In the genomic region with DNA sequence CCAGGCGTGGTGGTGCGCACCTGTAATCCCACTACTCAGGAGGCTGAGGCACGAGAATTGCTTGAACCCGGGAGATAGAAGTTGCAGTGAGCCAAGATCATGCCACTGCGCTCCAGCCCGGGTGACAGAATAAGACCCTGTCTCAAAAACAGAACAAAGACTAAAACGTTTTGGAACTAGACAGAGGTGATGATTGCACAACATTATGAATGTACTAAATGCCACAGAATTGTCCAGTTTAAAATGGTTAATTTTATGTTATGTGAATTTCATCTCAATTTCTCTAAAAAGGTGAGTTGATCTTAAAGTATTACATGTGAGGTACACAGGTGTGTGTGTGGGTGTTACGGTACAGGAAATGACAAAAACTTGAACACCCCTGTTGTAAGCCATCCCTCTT, we compare ENCODE assay signal across 20 cellular contexts. TPM values are rescaled to one million over a fixed set of nuclear protein-coding genes. Genes with fewer than 3 reads are reported as not detected.
DNase-seq lines count a peak whose midpoint lies in the region; ATAC-seq and TF ChIP-seq lines count a peak whose summit lies in the region.
"Had no signal": no experiment of that assay in that cellular context is flagged by ENCODE, and none has a peak within 500 bp of the region (broad histone marks: within the 10 kb centered on the region; RNA-seq: fewer than 3 reads in every experiment).

No MANE protein-coding gene starts in this region.

- no peaks in the 10 kb centered on the region for H3K27me3 ChIP-seq in CD8-positive, alpha-beta T cell (ENCODE audit: insufficient read depth, low read length)
- no peaks in the 10 kb centered on the region for H3K27me3 ChIP-seq in naive thymus-derived CD4-positive, alpha-beta T cell (ENCODE audit: control insufficient read depth in 2 of 2, insufficient read depth in 2 of 2, low read length in 2 of 2)
- H3K27me3 ChIP-seq: neutrophil had no signal

- TF ChIP-seq CTCF in CD8-positive, alpha-beta T cell (IDR thresholded peaks at IDR 0.05) = no peak
- TF ChIP-seq CTCF in VCaP (conservative IDR thresholded peaks at IDR 0.05) = no peak

- peaks cover 40% of the 10 kb centered on the region for H3K4me1 Mint-ChIP-seq in T-helper 2 cell treated with Interferon-gamma antibody and Interleukin-4, amounts not matched to agents 5 μg/mL and 100 μg/mL, for 36 hours (ENCODE audit: low read depth)
- H3K4me1 Mint-ChIP-seq in CD8-positive, alpha-beta T cell (ENCODE audit: low read depth) = peaks cover 48% of the 10 kb centered on the region
- peaks cover 27 to 69% (median 59%) of the 10 kb centered on the region in 7 donors for H3K4me1 Mint-ChIP-seq in naive thymus-derived CD4-positive, alpha-beta T cell

- intact Hi-C loops in CD8-positive, alpha-beta T cell (cut with DNase I, micrococcal nuclease) = loop anchor here in 1 of 2 experiments (5.0 kb wide), 1 partner anchor 114 kb away; no protein-coding TSS in a partner anchor
- intact Hi-C loops in naive thymus-derived CD4-positive, alpha-beta T cell (cut with micrococcal nuclease) = no loop called here

- no peaks in the 10 kb centered on the region for H3K9me3 Mint-ChIP-seq in T-helper 2 cell treated with Interferon-gamma antibody and Interleukin-4, amounts not matched to agents 5 μg/mL and 100 μg/mL, for 36 hours
- H3K9me3 Mint-ChIP-seq in CD8-positive, alpha-beta T cell = no peaks in the 10 kb centered on the region
- H3K9me3 Mint-ChIP-seq in naive thymus-derived CD4-positive, alpha-beta T cell = no peaks in the 10 kb centered on the region
- H3K9me3 Mint-ChIP-seq: activated naive CD4-positive, alpha-beta T cell treated with anti-CD3 and anti-CD28 coated beads for 36 hours; activated T-cell treated with anti-CD3 and anti-CD28 coated beads, Interleukin-2, amount 50 U/mL, for 24 hours; WTC11 had no signal

- H3K9me3 ChIP-seq in CD8-positive, alpha-beta T cell (ENCODE audit: low read length) = no peaks in the 10 kb centered on the region
- no peaks in the 10 kb centered on the region for H3K9me3 ChIP-seq in naive thymus-derived CD4-positive, alpha-beta T cell (ENCODE audit: control insufficient read depth in 2 of 3, low read length in 3 of 3)
- H3K9me3 ChIP-seq: neutrophil, SK-N-SH had no signal

- peak overlapping the region; percentile 26 for H3K27ac Mint-ChIP-seq in T-helper 2 cell treated with Interferon-gamma antibody and Interleukin-4, amounts not matched to agents 5 μg/mL and 100 μg/mL, for 36 hours
- H3K27ac Mint-ChIP-seq in CD8-positive, alpha-beta T cell = peak overlapping the region; percentile 37
- peak overlapping the region; percentile 55 to 92 (median 84) for H3K27ac Mint-ChIP-seq in naive thymus-derived CD4-positive, alpha-beta T cell
- H3K27ac Mint-ChIP-seq: activated naive CD4-positive, alpha-beta T cell treated with anti-CD3 and anti-CD28 coated beads for 36 hours; B cell; WTC11 had no signal

- ATAC-seq in CD8-positive, alpha-beta T cell = no peak
- ATAC-seq in naive thymus-derived CD4-positive, alpha-beta T cell = no peak
- no peak for ATAC-seq in HG03354 (IDR thresholded peaks at IDR 0.05; ENCODE audit: poor library complexity, severe bottlenecking, unreplicated experiment)
- ATAC-seq: WTC11 had no signal

- H3K27me3 Mint-ChIP-seq in T-helper 2 cell treated with Interferon-gamma antibody and Interleukin-4, amounts not matched to agents 5 μg/mL and 100 μg/mL, for 36 hours (ENCODE audit: low read depth) = no peaks in the 10 kb centered on the region
- no peaks in the 10 kb centered on the region for H3K27me3 Mint-ChIP-seq in CD8-positive, alpha-beta T cell (ENCODE audit: low read depth)
- no peaks in the 10 kb centered on the region for H3K27me3 Mint-ChIP-seq in naive thymus-derived CD4-positive, alpha-beta T cell
- H3K27me3 Mint-ChIP-seq: activated T-cell treated with anti-CD3 and anti-CD28 coated beads, Interleukin-2, amount 50 U/mL, for 24 hours; B cell had no signal

- H3K4me3 Mint-ChIP-seq in T-helper 2 cell treated with Interferon-gamma antibody and Interleukin-4, amounts not matched to agents 5 μg/mL and 100 μg/mL, for 36 hours = no peak overlapping the region
- no peak overlapping the region for H3K4me3 Mint-ChIP-seq in CD8-positive, alpha-beta T cell
- peak overlapping the region in 8 of 10 donors; percentile 3 to 67 (median 33) for H3K4me3 Mint-ChIP-seq in naive thymus-derived CD4-positive, alpha-beta T cell
- H3K4me3 Mint-ChIP-seq: activated naive CD4-positive, alpha-beta T cell treated with anti-CD3 and anti-CD28 coated beads for 36 hours; activated T-cell treated with anti-CD3 and anti-CD28 coated beads, Interleukin-2, amount 50 U/mL, for 24 hours; WTC11 had no signal

- no peak overlapping the region for H3K4me3 ChIP-seq in CD8-positive, alpha-beta T cell (ENCODE audit: low read depth, low read length)
- no peak overlapping the region for H3K4me3 ChIP-seq in naive thymus-derived CD4-positive, alpha-beta T cell (ENCODE audit: low read length)
- H3K4me3 ChIP-seq: lung had no signal

- H3K27ac ChIP-seq in CD8-positive, alpha-beta T cell (ENCODE audit: low read depth, low read length) = no peak overlapping the region
- peak overlapping the region; percentile 96 for H3K27ac ChIP-seq in VCaP
- H3K27ac ChIP-seq in naive thymus-derived CD4-positive, alpha-beta T cell (ENCODE audit: low read depth, low read length) = peak overlapping the region; percentile 56
- H3K27ac ChIP-seq: neutrophil had no signal

- no peak for DNase-seq in T-helper 2 cell treated with Interferon-gamma antibody and Interleukin-4, amounts not matched to agents 5 μg/mL and 100 μg/mL, for 36 hours (ENCODE audit: low spot score)
- DNase-seq in T-helper 2 cell (no peak), mucosa of gallbladder (ENCODE audit: low spot score) (no peak), OCI-M2 (lab: John Stamatoyannopoulos, UW; ENCODE audit: unreplicated experiment) (no peak)
- no peak for DNase-seq in CD8-positive, alpha-beta T cell
- DNase-seq in naive thymus-derived CD4-positive, alpha-beta T cell = no peak
- DNase-seq: activated CD4-positive, alpha-beta T cell treated with anti-CD3 and anti-CD28 coated beads, Interleukin-2, amount 50 U/mL, for 48 hours; activated naive CD4-positive, alpha-beta T cell treated with anti-CD3 and anti-CD28 coated beads for 36 hours; activated T-cell treated with anti-CD3 and anti-CD28 coated beads, Interleukin-2, amount 50 U/mL, for 24 hours; Kasumi-1; NCI-H1694 treated with DMSO at 0.1 percent for 48 hours; stimulated activated CD8-positive, alpha-beta memory T cell treated with anti-CD3 and anti-CD28 coated beads, Interleukin-4, amount 100 ng/mL, for 48 hours; T1000 had no signal

- peaks cover 54% of the 10 kb centered on the region for H3K36me3 Mint-ChIP-seq in T-helper 2 cell treated with Interferon-gamma antibody and Interleukin-4, amounts not matched to agents 5 μg/mL and 100 μg/mL, for 36 hours (ENCODE audit: low read depth)
- peaks cover 22% of the 10 kb centered on the region for H3K36me3 Mint-ChIP-seq in CD8-positive, alpha-beta T cell
- peaks cover 0 to 52% (median 11%) of the 10 kb centered on the region in 5 donors for H3K36me3 Mint-ChIP-seq in naive thymus-derived CD4-positive, alpha-beta T cell

- H3K4me1 ChIP-seq in CD8-positive, alpha-beta T cell (ENCODE audit: insufficient read depth, low read length) = peaks cover 52% of the 10 kb centered on the region
- H3K4me1 ChIP-seq in naive thymus-derived CD4-positive, alpha-beta T cell (ENCODE audit: control insufficient read depth in 2 of 2, insufficient read depth in 2 of 2, low read length in 2 of 2) = peaks cover 16 to 48% of the 10 kb centered on the region in 2 donors

- peaks cover 11% of the 10 kb centered on the region for H3K36me3 ChIP-seq in CD8-positive, alpha-beta T cell (ENCODE audit: insufficient read depth, low read length)
- peaks cover 0 to 22% (median 0%) of the 10 kb centered on the region in 3 experiments for H3K36me3 ChIP-seq in naive thymus-derived CD4-positive, alpha-beta T cell (ENCODE audit: control insufficient read depth in 2 of 3, insufficient read depth in 3 of 3, low read length in 3 of 3)

- CTCF ChIA-PET in CD8-positive, alpha-beta T cell (lab: Charles Lee) = interaction anchor here (0.6 kb wide), 1 partner anchor 11 kb away, joined by 3 read pairs; no protein-coding TSS in a partner anchor
- CTCF ChIA-PET in naive thymus-derived CD4-positive, alpha-beta T cell (lab: Charles Lee) = no interaction called here

- POLR2A ChIA-PET in CD8-positive, alpha-beta T cell (lab: Charles Lee) = no interaction called here
- POLR2A ChIA-PET in naive thymus-derived CD4-positive, alpha-beta T cell (lab: Charles Lee) = interaction anchor here (1.2 to 4.8 kb wide), 3 partner anchors 10 to 192 kb away, joined by 3 to 53 read pairs (median 6); no protein-coding TSS in a partner anchor

RNA-seq across cellular contexts. Expression of a gene that starts 16.5 kb away (rescaled TPM):
- 10 to 100 TPM; 27.5 to 29.8 TPM for total RNA-seq in CD8-positive, alpha-beta T cell
- 10 to 100 TPM; 34.1 to 56.9 (median 40.5) TPM for total RNA-seq in naive thymus-derived CD4-positive, alpha-beta T cell
- 10 to 100 TPM; 42.0 to 42.9 TPM for polyA plus RNA-seq in naive thymus-derived CD4-positive, alpha-beta T cell
- 66.6 TPM for total RNA-seq in mucosa of gallbladder

Comparison
In these comparisons a context has a peak if more than half of its experiments do, and no peak if none do; other contexts are left out.
1. H3K27ac Mint-ChIP-seq: peak in every context shown above with its lines; median percentile 84 in naive thymus-derived CD4-positive, alpha-beta T cell; 37 in CD8-positive, alpha-beta T cell; 26 in T-helper 2 cell treated with Interferon-gamma antibody and Interleukin-4, amounts not matched to agents 5 μg/mL and 100 μg/mL, for 36 hours.
2. H3K4me3 Mint-ChIP-seq: peak in naive thymus-derived CD4-positive, alpha-beta T cell (8 of 10); none in T-helper 2 cell treated with Interferon-gamma antibody and Interleukin-4, amounts not matched to agents 5 μg/mL and 100 μg/mL, for 36 hours (single experiment) and CD8-positive, alpha-beta T cell (single experiment).